In genomic region chr14:104146651-104147345, GRCh38 we compare ENCODE assay signal across 24 cellular contexts. TPM values are rescaled to one million over a fixed set of nuclear protein-coding genes. Genes with fewer than 3 reads are reported as not detected.
DNase-seq lines count a peak whose midpoint lies in the region; ATAC-seq and TF ChIP-seq lines count a peak whose summit lies in the region.
"Had no signal": no experiment of that assay in that cellular context is flagged by ENCODE, and none has a peak within 500 bp of the region (broad histone marks: within the 10 kb centered on the region; RNA-seq: fewer than 3 reads in every experiment).

No MANE protein-coding gene starts in this region.

- H3K4ac ChIP-seq in neuronal stem cell (ENCODE audit: low read length) = peak overlapping the region; percentile 46

- peak overlapping the region; percentile 94 for H2BK12ac ChIP-seq in neuronal stem cell (ENCODE audit: low read length)

- H3K36me3 ChIP-seq in neuronal stem cell (replicated peaks in 1 of 2; ENCODE audit: control insufficient read depth in 2 of 2, insufficient read depth in 2 of 2, low read length in 2 of 2) = peaks cover 0 to 2% of the 10 kb centered on the region in 2 donors
- no peaks in the 10 kb centered on the region for H3K36me3 ChIP-seq in aorta (ENCODE audit: control insufficient read depth in 1 of 2, insufficient read depth in 2 of 2, low read length in 1 of 2)
- H3K36me3 ChIP-seq: gastroesophageal sphincter had no signal

- ATAC-seq in right cardiac atrium (no peak), aorta (ENCODE audit: low FRiP score) (no peak), omental fat pad (ENCODE audit: low FRiP score) (no peak)
- ATAC-seq: gastroesophageal sphincter; Panc1; stimulated activated naive B cell treated with anti-CD40 and anti-IgM and Interleukin-4, amounts not matched to agents 10 μg/mL and 1 μg/mL and 100 μg/mL, for 72 hours had no signal

- H3K27ac ChIP-seq in right cardiac atrium (ENCODE audit: low read length) = no peak overlapping the region
- H3K27ac ChIP-seq in neuronal stem cell (replicated peaks; ENCODE audit: low read length) = no peak overlapping the region
- H3K27ac ChIP-seq in aorta (ENCODE audit: low read depth in 1 of 2, low read length in 2 of 2) = no peak overlapping the region
- H3K27ac ChIP-seq: BLaER1 had no signal

- 86% methylated on average over 22 of the region's 22 CpGs for WGBS in right cardiac atrium
- no CpG with 5 or more reads among the region's 22 CpGs for WGBS in neuronal stem cell (ENCODE audit: extremely low coverage in 2 of 2, insufficient read length in 2 of 2, insufficient replicate concordance in 1 of 2), 2 donors
- 84 to 86% methylated on average over 22 of the region's 22 CpGs for WGBS in aorta, 2 donors

- TF ChIP-seq CTCF in omental fat pad (IDR thresholded peaks at IDR 0.05) = no peak

- H3K18ac ChIP-seq in neuronal stem cell (ENCODE audit: low read length) = peak overlapping the region; percentile 97

- intact Hi-C loops in right cardiac atrium (cut with DNase I) (no loop called here), aorta (cut with DNase I) (no loop called here)

- DNase-seq in stimulated activated CD4-positive, alpha-beta T cell treated with anti-CD3 and anti-CD28 coated beads, Interleukin-1b, Interleukin-23, amount 100 ng/mL, for 48 hours = peak; percentile 0
- no peak for DNase-seq in stimulated activated CD4-positive, alpha-beta T cell treated with anti-CD3 and anti-CD28 coated beads, Interleukin-4, amount 100 ng/mL, for 1 hour
- peak; percentile 9 to 42 (median 33) for DNase-seq in right cardiac atrium
- no peak for DNase-seq in neuronal stem cell (ENCODE audit: low spot score)
- peak; percentile 40 to 70 for DNase-seq in aorta
- DNase-seq in NCI-H1930 (lab: John Stamatoyannopoulos, UW) = no peak
- DNase-seq in NCI-H510A (lab: John Stamatoyannopoulos, UW) = no peak
- DNase-seq in omental fat pad (ENCODE audit: low spot score) = no peak
- DNase-seq: activated B cell treated with CpG ODN at 0.5 μM for 24 hours; activated CD4-positive, alpha-beta memory T cell treated with anti-CD3 and anti-CD28 coated beads for 36 hours; activated CD8-positive, alpha-beta memory T cell treated with anti-CD3 and anti-CD28 coated beads, Interleukin-2, amount 50 U/mL, for 4 hours; activated naive CD8-positive, alpha-beta T cell treated with anti-CD3 and anti-CD28 coated beads for 36 hours; central memory CD4-positive, alpha-beta T cell; GDM1; NCI-H1092 treated with DMSO at 0.1 percent for 48 hours; NCI-H187 treated with DMSO at 0.1 percent for 48 hours; NCI-H69; nucleus accumbens; stimulated activated CD4-positive, alpha-beta T cell treated with anti-CD3 and anti-CD28 coated beads, Interleukin-12 subunit alpha, Interleukin-12 subunit beta, amount 100 ng/mL, for 4 hours; stimulated activated CD4-positive, alpha-beta T cell treated with anti-CD3 and anti-CD28 coated beads, Interleukin-4, amount 100 ng/mL, for 4 hours; stimulated activated naive B cell treated with anti-CD40 and anti-IgM and Interleukin-4, amounts not matched to agents 10 μg/mL and 1 μg/mL and 100 μg/mL, for 72 hours had no signal

- no peak overlapping the region for H3K23ac ChIP-seq in neuronal stem cell (ENCODE audit: low read depth, low read length, poor library complexity)

- H2BK120ac ChIP-seq in neuronal stem cell (ENCODE audit: low read depth, low read length) = no peak overlapping the region

- H3K4me3 ChIP-seq in right cardiac atrium (ENCODE audit: low read length) (no peak overlapping the region), neuronal stem cell (ENCODE audit: low read length in 2 of 2) (no peak overlapping the region), aorta (ENCODE audit: low read length in 2 of 2) (no peak overlapping the region)
- H3K4me3 ChIP-seq: BLaER1, gastroesophageal sphincter had no signal

- H3K9ac ChIP-seq in neuronal stem cell (ENCODE audit: low read depth, low read length, poor library complexity) = peak overlapping the region; percentile 78
- H3K9ac ChIP-seq: BLaER1 had no signal

- no peaks in the 10 kb centered on the region for H3K9me3 ChIP-seq in right cardiac atrium (ENCODE audit: control insufficient read depth, low read length)
- no peaks in the 10 kb centered on the region for H3K9me3 ChIP-seq in neuronal stem cell (replicated peaks in 1 of 2; ENCODE audit: control insufficient read depth in 2 of 2, insufficient read depth in 1 of 2, low read depth in 1 of 2, low read length in 2 of 2)
- H3K9me3 ChIP-seq in aorta (ENCODE audit: control insufficient read depth, low read length) = no peaks in the 10 kb centered on the region
- H3K9me3 ChIP-seq: BLaER1, gastroesophageal sphincter had no signal

- H2BK5ac ChIP-seq in neuronal stem cell (ENCODE audit: low read length) = peak overlapping the region; percentile 93

- H2AFZ ChIP-seq in neuronal stem cell (ENCODE audit: low read length) = no peak overlapping the region

- peaks cover 39% of the 10 kb centered on the region for H3K79me1 ChIP-seq in neuronal stem cell (ENCODE audit: low read depth, low read length)

- no peak overlapping the region for H4K8ac ChIP-seq in neuronal stem cell (ENCODE audit: low read depth, low read length)

- no peak overlapping the region for H3K4me2 ChIP-seq in neuronal stem cell (ENCODE audit: insufficient read depth, low read length, poor library complexity, severe bottlenecking)

- peak overlapping the region; percentile 37 for H2BK15ac ChIP-seq in neuronal stem cell (ENCODE audit: low read length)

- no peaks in the 10 kb centered on the region for H3K27me3 ChIP-seq in right cardiac atrium (ENCODE audit: control insufficient read depth, insufficient read depth)
- H3K27me3 ChIP-seq in neuronal stem cell (ENCODE audit: control insufficient read depth in 3 of 3, insufficient read depth in 3 of 3, low read depth in 1 of 3, low read length in 3 of 3) = no peaks in the 10 kb centered on the region
- no peaks in the 10 kb centered on the region for H3K27me3 ChIP-seq in aorta (ENCODE audit: control insufficient read depth in 1 of 2, insufficient read depth in 2 of 2, low read length in 1 of 2)
- H3K27me3 ChIP-seq: BLaER1 had no signal

- peak overlapping the region; percentile 92 for H2AK5ac ChIP-seq in neuronal stem cell (ENCODE audit: low read depth, low read length)

- H3K4me1 ChIP-seq in right cardiac atrium (ENCODE audit: control insufficient read depth, insufficient read depth, low read length) = no peaks in the 10 kb centered on the region
- peaks cover 36 to 46% of the 10 kb centered on the region in 2 donors for H3K4me1 ChIP-seq in neuronal stem cell (ENCODE audit: control insufficient read depth in 2 of 2, insufficient read depth in 1 of 2, low read depth in 1 of 2, low read length in 2 of 2)
- no peaks in the 10 kb centered on the region for H3K4me1 ChIP-seq in aorta (ENCODE audit: control insufficient read depth in 1 of 2, insufficient read depth in 2 of 2, low read length in 2 of 2)

- peak overlapping the region; percentile 65 for H4K91ac ChIP-seq in neuronal stem cell (ENCODE audit: low read depth, low read length, poor library complexity)

- H3K14ac ChIP-seq in neuronal stem cell (ENCODE audit: low read length) = peak overlapping the region; percentile 47

RNA-seq across cellular contexts. Expression of gene KIF26A, which starts 8.4 kb away (rescaled TPM):
- total RNA-seq in right cardiac atrium = 10 to 100 TPM in 2 of 4 donors, 1 to 10 TPM in 2; 7.9 to 10.6 (median 9.9) TPM
- 7.1 TPM for polyA plus RNA-seq in right cardiac atrium
- 14.6 TPM for polyA plus RNA-seq in neuronal stem cell (2013, experiment 1 of 2)
- polyA plus RNA-seq in neuronal stem cell (2013, experiment 2 of 2) = 14.0 TPM
- total RNA-seq in aorta = 1 to 10 TPM; 4.6 to 8.3 TPM
- 1 to 10 TPM in 1 of 2 donors, under 1 TPM in 1; 0.13 to 1.9 TPM for polyA plus RNA-seq in aorta
- 1 to 10 TPM in 3 of 4 donors, under 1 TPM in 1; 0.74 to 7.3 (median 2.4) TPM for total RNA-seq in omental fat pad
- total RNA-seq: activated B cell treated with CpG ODN at 0.5 μM for 24 hours had no signal

Comparison
In these comparisons a context has a peak if more than half of its experiments do, and no peak if none do; other contexts are left out.
1. DNase-seq: peak in stimulated activated CD4-positive, alpha-beta T cell treated with anti-CD3 and anti-CD28 coated beads, Interleukin-1b, Interleukin-23, amount 100 ng/mL, for 48 hours (single experiment), right cardiac atrium (3 of 3) and aorta (2 of 2); none in stimulated activated CD4-positive, alpha-beta T cell treated with anti-CD3 and anti-CD28 coated beads, Interleukin-4, amount 100 ng/mL, for 1 hour (single experiment), neuronal stem cell (single experiment), NCI-H1930 (0 of 2), NCI-H510A (single experiment) and omental fat pad (single experiment).